In the genomic region with DNA sequence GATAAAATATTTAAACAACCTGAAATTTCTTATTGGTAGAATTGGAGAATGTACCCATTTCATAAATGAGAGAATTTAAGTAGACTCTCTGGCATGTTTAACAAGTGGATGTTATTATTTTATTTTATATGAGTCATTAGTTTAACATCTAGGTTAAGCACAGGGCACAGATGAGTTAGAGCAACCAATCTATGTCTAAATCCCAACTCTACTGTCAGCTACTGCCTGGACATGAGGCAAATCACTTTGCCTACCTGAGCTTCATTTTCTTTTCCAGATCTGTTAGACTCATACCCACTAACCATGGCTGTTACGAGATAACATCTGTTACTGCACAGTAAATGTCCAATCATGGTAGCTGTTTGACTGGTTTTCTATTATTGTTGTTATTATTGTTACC, we compare ENCODE assay signal across 26 cellular contexts.
DNase-seq lines count a peak whose midpoint lies in the region; ATAC-seq and TF ChIP-seq lines count a peak whose summit lies in the region.
"Had no signal": no experiment of that assay in that cellular context is flagged by ENCODE, and none has a peak within 500 bp of the region (broad histone marks: within the 10 kb centered on the region; RNA-seq: fewer than 3 reads in every experiment).

No MANE protein-coding gene starts in this region.

- no peak overlapping the region for H3K18ac ChIP-seq in IMR-90 (ENCODE audit: low read depth, low read length)

- H3K4me3 ChIP-seq in AG10803 (ENCODE audit: low read length): no peak overlapping the region
- no peak overlapping the region for H3K4me3 ChIP-seq in IMR-90 (ENCODE audit: insufficient read depth, low read depth, low read length)
- no peak overlapping the region for H3K4me3 ChIP-seq in naive thymus-derived CD4-positive, alpha-beta T cell (ENCODE audit: low read length)
- H3K4me3 ChIP-seq: spleen, thyroid gland had no signal

- no peaks in the 10 kb centered on the region for H3K9me1 ChIP-seq in IMR-90 (ENCODE audit: insufficient read depth, low read length)

- no peak overlapping the region for H4K5ac ChIP-seq in IMR-90 (ENCODE audit: low read depth, low read length)

- H3K4me2 ChIP-seq in IMR-90 (ENCODE audit: low read depth, low read length): no peak overlapping the region

- H2AK9ac ChIP-seq in IMR-90 (replicated peaks; ENCODE audit: low read depth, low read length, poor library complexity): no peak overlapping the region

- TF ChIP-seq RAD21 in IMR-90 (IDR thresholded peaks at IDR 0.05; ENCODE audit: low read length): no peak

- H3K27ac ChIP-seq in IMR-90 (ENCODE audit: insufficient read depth, low read length): no peak overlapping the region
- no peak overlapping the region for H3K27ac ChIP-seq in naive thymus-derived CD4-positive, alpha-beta T cell (ENCODE audit: low read depth, low read length)
- H3K27ac ChIP-seq: spleen, thyroid gland had no signal

- no peak overlapping the region for H2BK20ac ChIP-seq in IMR-90 (ENCODE audit: low read depth, low read length)

- peak; percentile 15 for DNase-seq in AG10803 (ENCODE audit: low read depth)
- DNase-seq in IMR-90: peak; percentile 47
- peak; percentile 40 for DNase-seq in amniotic epithelial cell (ENCODE audit: low read depth)
- DNase-seq in glomerular visceral epithelial cell (ENCODE audit: extremely low spot score): peak; percentile 7
- no peak for DNase-seq in NCI-H2107 (lab: John Stamatoyannopoulos, UW)
- DNase-seq in naive thymus-derived CD4-positive, alpha-beta T cell: no peak
- no peak for DNase-seq in HT-29 (ENCODE audit: low spot score)
- DNase-seq: activated T-cell treated with anti-CD3 and anti-CD28 coated beads, Interleukin-2, amount 50 U/mL, for 4 hours; aorta; C1 segment of cervical spinal cord; cerebellar nuclear complex; glutamatergic neuron; H7; left colon; mesenchymal stem cell; naive B cell; NCI-H1694; NCI-H748 treated with DMSO at 0.1 percent for 48 hours; SHP77; spleen; stimulated activated CD4-positive, alpha-beta T cell treated with anti-CD3 and anti-CD28 coated beads, Interleukin-4, amount 100 ng/mL, for 1 hour; stimulated activated naive CD4-positive, alpha-beta T cell; thyroid gland had no signal

- H3K27ac Mint-ChIP-seq in naive thymus-derived CD4-positive, alpha-beta T cell: no peak overlapping the region
- H3K27ac Mint-ChIP-seq: activated naive CD4-positive, alpha-beta T cell treated with anti-CD3 and anti-CD28 coated beads, Interleukin-2, amount 50 U/mL, for 24 hours; naive B cell had no signal

- no peaks in the 10 kb centered on the region for H3K27me3 ChIP-seq in IMR-90 (ENCODE audit: control insufficient read depth, insufficient read depth, low read length)
- H3K27me3 ChIP-seq in naive thymus-derived CD4-positive, alpha-beta T cell (ENCODE audit: control insufficient read depth in 2 of 2, insufficient read depth in 2 of 2, low read length in 2 of 2): no peaks in the 10 kb centered on the region
- H3K27me3 ChIP-seq: spleen, thyroid gland had no signal

- H3K27me3 Mint-ChIP-seq in naive thymus-derived CD4-positive, alpha-beta T cell: no peaks in the 10 kb centered on the region
- H3K27me3 Mint-ChIP-seq: activated naive CD4-positive, alpha-beta T cell treated with anti-CD3 and anti-CD28 coated beads, Interleukin-2, amount 50 U/mL, for 24 hours had no signal

- BruUV-seq in IMR-90 (replicated peaks; lab: Mats Ljungman, UMichigan): no TSS peak

- dilution Hi-C loops in IMR-90 (cut with HindIII; ENCODE audit: low sequenced_read_pairs, unreplicated experiment): no loop called here

- no peak overlapping the region for H2AK5ac ChIP-seq in IMR-90 (ENCODE audit: low read depth, low read length)

- no peak overlapping the region for H3K4me3 Mint-ChIP-seq in naive thymus-derived CD4-positive, alpha-beta T cell
- H3K4me3 Mint-ChIP-seq: activated naive CD4-positive, alpha-beta T cell treated with anti-CD3 and anti-CD28 coated beads, Interleukin-2, amount 50 U/mL, for 24 hours; activated T-cell treated with anti-CD3 and anti-CD28 coated beads, Interleukin-2, amount 50 U/mL, for 4 hours; naive B cell had no signal

- no peak overlapping the region; the same call in 1 of the 2 replicates for H3K4ac ChIP-seq in IMR-90 (ENCODE audit: low read depth, low read length)

- H3K9me3 Mint-ChIP-seq in naive thymus-derived CD4-positive, alpha-beta T cell: peaks cover 0 to 24% (median 2%) of the 10 kb centered on the region in 11 donors

- no peak overlapping the region for H3K56ac ChIP-seq in IMR-90 (ENCODE audit: extremely low read depth, insufficient read depth, low read length)

- H3K4me1 ChIP-seq in IMR-90 (ENCODE audit: control insufficient read depth, insufficient read depth, low read length): peaks cover 3% of the 10 kb centered on the region
- H3K4me1 ChIP-seq in naive thymus-derived CD4-positive, alpha-beta T cell (ENCODE audit: control insufficient read depth in 2 of 2, insufficient read depth in 2 of 2, low read length in 2 of 2): no peaks in the 10 kb centered on the region
- H3K4me1 ChIP-seq: spleen, thyroid gland had no signal

- no peak overlapping the region for H2BK120ac ChIP-seq in IMR-90 (ENCODE audit: low read depth, low read length)

- H3K14ac ChIP-seq in IMR-90 (replicated peaks; ENCODE audit: low read depth, low read length): no peak overlapping the region

- no peak for TF ChIP-seq POLR2A in IMR-90 (IDR thresholded peaks at IDR 0.05; ENCODE audit: low read depth, low read length)

- no peaks in the 10 kb centered on the region for H4K20me1 ChIP-seq in IMR-90 (ENCODE audit: insufficient read depth, low read length)

- ATAC-seq in IMR-90 (ENCODE audit: low read depth) (no peak), GM21390 (IDR thresholded peaks at IDR 0.05; ENCODE audit: unreplicated experiment) (no peak)
- no peak for ATAC-seq in naive thymus-derived CD4-positive, alpha-beta T cell
- ATAC-seq: activated T-cell treated with anti-CD3 and anti-CD28 coated beads, Interleukin-2, amount 50 U/mL, for 4 hours; esophagus mucosa; left colon had no signal

- WGBS in IMR-90 (ENCODE audit: extremely low coverage in 2 of 2, insufficient read length in 1 of 2), 2 experiments: no CpG with 5 or more reads among the region's 1 CpG

- no peak overlapping the region for H2AFZ ChIP-seq in IMR-90 (replicated peaks; ENCODE audit: low read length, poor library complexity)

- peak overlapping the region; percentile 10; the same call in 1 of the 3 replicates for H2BK15ac ChIP-seq in IMR-90 (ENCODE audit: low read depth, low read length)

- CTCF ChIA-PET in IMR-90 (lab: Yijun Ruan, JAX): no interaction called here
- CTCF ChIA-PET in naive thymus-derived CD4-positive, alpha-beta T cell (lab: Charles Lee): no interaction called here

- no peak overlapping the region for H3K9ac ChIP-seq in IMR-90 (ENCODE audit: low read depth, low read length)

- H4K91ac ChIP-seq in IMR-90 (ENCODE audit: insufficient read depth, low read depth, low read length): no peak overlapping the region

- H3K4me1 Mint-ChIP-seq in naive thymus-derived CD4-positive, alpha-beta T cell: no peaks in the 10 kb centered on the region
- H3K4me1 Mint-ChIP-seq: activated naive CD4-positive, alpha-beta T cell treated with anti-CD3 and anti-CD28 coated beads, Interleukin-2, amount 50 U/mL, for 24 hours; naive B cell had no signal

- in situ Hi-C loops in IMR-90 (cut with MboI; ENCODE audit: low sequenced_read_pairs): no loop called here

- intact Hi-C loops in IMR-90 (cut with micrococcal nuclease): no loop called here
- intact Hi-C loops in naive thymus-derived CD4-positive, alpha-beta T cell (cut with micrococcal nuclease): no loop called here

- no peaks in the 10 kb centered on the region for H3K36me3 ChIP-seq in IMR-90 (ENCODE audit: control insufficient read depth, insufficient read depth, low read length)
- H3K36me3 ChIP-seq in naive thymus-derived CD4-positive, alpha-beta T cell (ENCODE audit: control insufficient read depth in 2 of 3, insufficient read depth in 3 of 3, low read length in 3 of 3): no peaks in the 10 kb centered on the region
- H3K36me3 ChIP-seq: spleen, thyroid gland had no signal

- no peak overlapping the region for H4K8ac ChIP-seq in IMR-90 (ENCODE audit: low read depth in 2 of 2, low read length in 2 of 2)

- TF ChIP-seq CTCF in AG10803 (conservative IDR thresholded peaks at IDR 0.05; ENCODE audit: low read length): no peak
- no peak for TF ChIP-seq CTCF in IMR-90 (conservative IDR thresholded peaks at IDR 0.05; ENCODE audit: low read depth, low read length)

- H2BK5ac ChIP-seq in IMR-90 (ENCODE audit: low read depth, low read length, poor library complexity, severe bottlenecking): no peak overlapping the region

- no peaks in the 10 kb centered on the region for H3K9me3 ChIP-seq in IMR-90 (ENCODE audit: control insufficient read depth, insufficient read depth, low read length)
- no peaks in the 10 kb centered on the region for H3K9me3 ChIP-seq in naive thymus-derived CD4-positive, alpha-beta T cell (ENCODE audit: control insufficient read depth in 2 of 3, low read length in 3 of 3)
- H3K9me3 ChIP-seq: spleen, thyroid gland had no signal

- H3K79me1 ChIP-seq in IMR-90 (ENCODE audit: low read depth in 1 of 2, low read length in 2 of 2): no peaks in the 10 kb centered on the region

- no peaks in the 10 kb centered on the region for H3K36me3 Mint-ChIP-seq in naive thymus-derived CD4-positive, alpha-beta T cell
- H3K36me3 Mint-ChIP-seq: activated naive CD4-positive, alpha-beta T cell treated with anti-CD3 and anti-CD28 coated beads, Interleukin-2, amount 50 U/mL, for 24 hours; naive B cell had no signal

- POLR2A ChIA-PET in IMR-90 (lab: Charles Lee; ENCODE audit: unreplicated experiment): no interaction called here
- POLR2A ChIA-PET in naive thymus-derived CD4-positive, alpha-beta T cell (lab: Charles Lee): no interaction called here

- no peak overlapping the region for H3K23ac ChIP-seq in IMR-90 (ENCODE audit: low read depth, low read length)

TF ChIP-seq in IMR-90, 13 proteins besides CTCF, POLR2A, EP300 and RAD21 (continues in another document):
- TF ChIP-seq RCOR1 (IDR thresholded peaks at IDR 0.05; ENCODE audit: insufficient replicate concordance, low read length): no peak
- TF ChIP-seq, protein P1, sequence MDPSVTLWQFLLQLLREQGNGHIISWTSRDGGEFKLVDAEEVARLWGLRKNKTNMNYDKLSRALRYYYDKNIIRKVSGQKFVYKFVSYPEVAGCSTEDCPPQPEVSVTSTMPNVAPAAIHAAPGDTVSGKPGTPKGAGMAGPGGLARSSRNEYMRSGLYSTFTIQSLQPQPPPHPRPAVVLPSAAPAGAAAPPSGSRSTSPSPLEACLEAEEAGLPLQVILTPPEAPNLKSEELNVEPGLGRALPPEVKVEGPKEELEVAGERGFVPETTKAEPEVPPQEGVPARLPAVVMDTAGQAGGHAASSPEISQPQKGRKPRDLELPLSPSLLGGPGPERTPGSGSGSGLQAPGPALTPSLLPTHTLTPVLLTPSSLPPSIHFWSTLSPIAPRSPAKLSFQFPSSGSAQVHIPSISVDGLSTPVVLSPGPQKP (IDR thresholded peaks at IDR 0.05; ENCODE audit: borderline replicate concordance, low read depth, low read length): no peak
- no peak for TF ChIP-seq CEBPB (IDR thresholded peaks at IDR 0.05; ENCODE audit: low read depth, low read length)
- no peak for TF ChIP-seq NFE2L2 (IDR thresholded peaks at IDR 0.05; ENCODE audit: low read depth, low read length)

Comparison
In these comparisons a context has a peak if more than half of its experiments do, and no peak if none do; other contexts are left out.
1. DNase-seq: peak in AG10803 (single experiment), IMR-90 (single experiment), amniotic epithelial cell (single experiment) and glomerular visceral epithelial cell (single experiment); none in NCI-H2107 (single experiment), naive thymus-derived CD4-positive, alpha-beta T cell (0 of 9) and HT-29 (single experiment).